8 cellular contexts compared by ENCODE assay signal in genomic region chr21:38661296-38662223, GRCh38.
DNase-seq lines count a peak whose midpoint lies in the region; ATAC-seq and TF ChIP-seq lines count a peak whose summit lies in the region.

No MANE protein-coding gene starts in this region.

- peaks cover 11% of the 10 kb centered on the region for H3K4me1 ChIP-seq in ectodermal cell (ENCODE audit: control insufficient read depth, insufficient read depth, low read length)
- H3K4me1 ChIP-seq in mesodermal cell (ENCODE audit: control insufficient read depth, insufficient read depth, low read length, poor library complexity, severe bottlenecking) = peaks cover 3% of the 10 kb centered on the region
- H3K4me1 ChIP-seq in vagina = peaks cover 13% of the 10 kb centered on the region

- H3K4me3 ChIP-seq in ectodermal cell (ENCODE audit: insufficient read depth, low read depth, low read length) = peak overlapping the region; percentile 44
- H3K4me3 ChIP-seq in mesodermal cell (ENCODE audit: extremely low read depth, insufficient read depth, low read length, poor library complexity, severe bottlenecking) = peak overlapping the region; percentile 42
- H3K4me3 ChIP-seq in vagina = peak overlapping the region; percentile 52 to 56

- H3K27ac ChIP-seq in ectodermal cell (ENCODE audit: insufficient read depth, low read depth, low read length, poor library complexity, severe bottlenecking) (no peak overlapping the region), mesodermal cell (ENCODE audit: low read depth, low read length, severe bottlenecking) (no peak overlapping the region), vagina (peak overlapping the region; percentile 54)

- no peak for TF ChIP-seq CTCF in vagina (IDR thresholded peaks at IDR 0.05)

- ATAC-seq in GM21825 (IDR thresholded peaks at IDR 0.05; ENCODE audit: unreplicated experiment) = no peak
- ATAC-seq in HG03280 (IDR thresholded peaks at IDR 0.05; ENCODE audit: unreplicated experiment) = no peak

- WGBS in ectodermal cell, 2 experiments = 2% methylated on average over 55 of the region's 57 CpGs
- WGBS in mesodermal cell (ENCODE audit: insufficient coverage in 2 of 2), 2 experiments = 2 to 3% methylated on average over 39 to 51 of the region's 57 CpGs

- no peaks in the 10 kb centered on the region for H3K36me3 ChIP-seq in ectodermal cell (ENCODE audit: control insufficient read depth, insufficient read depth, low read length)
- no peaks in the 10 kb centered on the region for H3K36me3 ChIP-seq in mesodermal cell (ENCODE audit: control insufficient read depth, insufficient read depth, low read length)
- H3K36me3 ChIP-seq in vagina = no peaks in the 10 kb centered on the region

- intact Hi-C loops in vagina (cut with DNase I) = no loop called here

- DNase-seq in COLO829 (ENCODE audit: low spot score) = peak; percentile 31
- DNase-seq in NCI-H2227 treated with DMSO at 0.1 percent for 48 hours (lab: John Stamatoyannopoulos, UW) = peak; percentile 12
- DNase-seq in vagina (ENCODE audit: extremely low spot score in 2 of 2) = no peak
- no peak for DNase-seq in NCI-H2029 treated with DMSO at 0.1 percent for 48 hours (lab: John Stamatoyannopoulos, UW)

- H3K27me3 ChIP-seq in ectodermal cell (ENCODE audit: control insufficient read depth, insufficient read depth, low read length, poor library complexity, severe bottlenecking) = peaks cover 60% of the 10 kb centered on the region
- no peaks in the 10 kb centered on the region for H3K27me3 ChIP-seq in vagina

- no peak for TF ChIP-seq POLR2A in vagina (IDR thresholded peaks at IDR 0.05)

- H3K9me3 ChIP-seq in ectodermal cell (ENCODE audit: control insufficient read depth, low read length) (no peaks in the 10 kb centered on the region), mesodermal cell (ENCODE audit: control insufficient read depth, low read length) (no peaks in the 10 kb centered on the region), vagina (no peaks in the 10 kb centered on the region)

Comparison
In these comparisons a context has a peak if more than half of its experiments do, and no peak if none do; other contexts are left out.
1. DNase-seq: peak in COLO829 (single experiment) and NCI-H2227 treated with DMSO at 0.1 percent for 48 hours (single experiment); none in vagina (0 of 2) and NCI-H2029 treated with DMSO at 0.1 percent for 48 hours (single experiment).
2. Peak in every context shown above with its lines, with median percentiles within 50 percentile points of each other: H3K4me3 ChIP-seq.